ENCODE assay signal across 18 cellular contexts in genomic region chr1:93015590-93015989, GRCh38. TPM values are rescaled to one million over a fixed set of nuclear protein-coding genes. Genes with fewer than 3 reads are reported as not detected.
DNase-seq lines count a peak whose midpoint lies in the region; ATAC-seq and TF ChIP-seq lines count a peak whose summit lies in the region.
"Had no signal": no experiment of that assay in that cellular context is flagged by ENCODE, and none has a peak within 500 bp of the region (broad histone marks: within the 10 kb centered on the region; RNA-seq: fewer than 3 reads in every experiment).

No MANE protein-coding gene starts in this region.

- no peak overlapping the region for H4K5ac ChIP-seq in H9 (ENCODE audit: insufficient read length, low read depth, low read length)

- H2BK20ac ChIP-seq in H9 (ENCODE audit: low read depth, low read length, poor library complexity, severe bottlenecking): no peak overlapping the region

- no peaks in the 10 kb centered on the region for H3K27me3 Mint-ChIP-seq in H9 (ENCODE audit: low read depth)

- peak overlapping the region; percentile 29 for H2AFZ ChIP-seq in H9 (ENCODE audit: low read length)

- H3K27ac ChIP-seq in H9 (ENCODE audit: insufficient read length, low read depth, low read length): no peak overlapping the region
- H3K27ac ChIP-seq: body of pancreas, suprapubic skin had no signal

- H2BK120ac ChIP-seq in H9 (ENCODE audit: low read depth, low read length, poor library complexity, severe bottlenecking): no peak overlapping the region

- no peaks in the 10 kb centered on the region for H3K9me3 ChIP-seq in H9 (ENCODE audit: control insufficient read depth, low read depth, low read length)
- H3K9me3 ChIP-seq: body of pancreas, suprapubic skin had no signal

- H3K79me1 ChIP-seq in H9 (ENCODE audit: insufficient read depth, low read depth, low read length, poor library complexity, severe bottlenecking): no peaks in the 10 kb centered on the region

- H2AK5ac ChIP-seq in H9 (ENCODE audit: insufficient read length, low read length): no peak overlapping the region

- H2BK15ac ChIP-seq in H9 (ENCODE audit: low read depth, low read length): no peak overlapping the region

- DNase-seq in AG04449 (ENCODE audit: low read depth, low spot score): peak; percentile 24
- DNase-seq in H9: no peak
- peak; percentile 15 for DNase-seq in RKO (ENCODE audit: low spot score)
- DNase-seq in fibroblast of pulmonary artery (ENCODE audit: low read depth): peak; percentile 43
- no peak for DNase-seq in posterior cingulate gyrus
- DNase-seq in stimulated activated naive CD4-positive, alpha-beta T cell (lab: John Stamatoyannopoulos, UW): no peak
- DNase-seq: activated CD8-positive, alpha-beta T cell treated with anti-CD3 and anti-CD28 coated beads, Interleukin-2, amount 10 ng/mL, durations not matched to agents 7 days and 5 days; activated gamma-delta T cell; body of pancreas; KBM-7; midbrain; NCI-H1694 treated with DMSO at 0.1 percent for 48 hours; nucleus accumbens; T1000 had no signal

- no peaks in the 10 kb centered on the region for H4K20me1 ChIP-seq in H9 (ENCODE audit: control insufficient read depth, insufficient read depth, insufficient read length)

- H3K4me3 Mint-ChIP-seq in H9: no peak overlapping the region
- H3K4me3 Mint-ChIP-seq: activated CD8-positive, alpha-beta T cell treated with anti-CD3 and anti-CD28 coated beads, Interleukin-2, amount 10 ng/mL, durations not matched to agents 7 days and 5 days had no signal

- H2BK12ac ChIP-seq in H9 (ENCODE audit: insufficient read length, low read depth, low read length): no peak overlapping the region

- no peak overlapping the region for H3K18ac ChIP-seq in H9 (ENCODE audit: insufficient read length, low read depth, low read length)

- H2BK5ac ChIP-seq in H9 (ENCODE audit: insufficient read length, low read length): no peak overlapping the region

- H3T11ph ChIP-seq in H9 (ENCODE audit: low read length): no peak overlapping the region

- H3K56ac ChIP-seq in H9 (ENCODE audit: insufficient read length, low read depth, low read length): no peak overlapping the region

- H3K4me1 ChIP-seq in H9 (ENCODE audit: insufficient read depth, low read length): no peaks in the 10 kb centered on the region; the same call in 1 of the 2 replicates
- H3K4me1 ChIP-seq: body of pancreas, suprapubic skin had no signal

- TF ChIP-seq CTCF in AG04449 (IDR thresholded peaks at IDR 0.05; ENCODE audit: insufficient read depth, low read length, missing control alignments) (no peak), H9 (conservative IDR thresholded peaks at IDR 0.05) (no peak), fibroblast of pulmonary artery (IDR thresholded peaks at IDR 0.05; ENCODE audit: low read length, missing control alignments) (no peak)

- CTCF ChIA-PET in AG04449 (lab: Yijun Ruan, JAX): interaction anchor here (1.1 to 3.6 kb wide), 4 partner anchors 10 to 157 kb away, joined by 4 to 19 read pairs (median 6); no protein-coding TSS in a partner anchor

- WGBS in H9 (ENCODE audit: extremely low coverage, insufficient read length, low lambda C conversion rate): no CpG with 5 or more reads among the region's 2 CpGs

- H3K23me2 ChIP-seq in H9 (ENCODE audit: insufficient read length, low read depth, low read length, poor library complexity, severe bottlenecking): no peaks in the 10 kb centered on the region

- ATAC-seq in GM21717 (IDR thresholded peaks at IDR 0.05; ENCODE audit: unreplicated experiment) (no peak), HG02798 (IDR thresholded peaks at IDR 0.05; ENCODE audit: poor library complexity, unreplicated experiment) (no peak)
- ATAC-seq: activated CD8-positive, alpha-beta T cell treated with anti-CD3 and anti-CD28 coated beads, Interleukin-2, amount 10 ng/mL, durations not matched to agents 7 days and 5 days; body of pancreas; Right ventricle myocardium inferior had no signal

- H3K4me1 Mint-ChIP-seq in H9: peaks cover 13 to 14% of the 10 kb centered on the region in 2 experiments

- H3K9ac ChIP-seq in H9 (ENCODE audit: extremely low read depth, insufficient read length, low read length): no peak overlapping the region

- no peak overlapping the region for H3K4me2 ChIP-seq in H9 (ENCODE audit: insufficient read depth, insufficient read length, low read length)

- H3K4me3 ChIP-seq in AG04449 (ENCODE audit: low read depth, low read length) (no peak overlapping the region), fibroblast of pulmonary artery (replicated peaks; ENCODE audit: low read depth, low read length) (no peak overlapping the region)
- H3K4me3 ChIP-seq: body of pancreas, suprapubic skin had no signal

- no peak overlapping the region for H3K23ac ChIP-seq in H9 (ENCODE audit: insufficient read length, low read depth, low read length)

- H3K4ac ChIP-seq in H9 (ENCODE audit: low read depth, low read length): no peak overlapping the region

- H3K79me2 ChIP-seq in H9 (ENCODE audit: insufficient read depth, low read length): no peaks in the 10 kb centered on the region

- intact Hi-C loops in posterior cingulate gyrus (cut with DNase I): no loop called here

- no peak overlapping the region for H3K27ac Mint-ChIP-seq in H9
- H3K27ac Mint-ChIP-seq: activated CD8-positive, alpha-beta T cell treated with anti-CD3 and anti-CD28 coated beads, Interleukin-2, amount 10 ng/mL, durations not matched to agents 7 days and 5 days had no signal

- no peak overlapping the region for H4K91ac ChIP-seq in H9 (ENCODE audit: insufficient read length, low read depth, low read length)

- H3K14ac ChIP-seq in H9 (ENCODE audit: insufficient read depth, low read length): no peak overlapping the region

- H4K8ac ChIP-seq in H9 (replicated peaks; ENCODE audit: insufficient read length, low read depth, low read length): no peak overlapping the region

- H3K27me3 ChIP-seq in H9 (ENCODE audit: insufficient read depth, low read length): no peaks in the 10 kb centered on the region
- H3K27me3 ChIP-seq: body of pancreas, suprapubic skin had no signal

- no peaks in the 10 kb centered on the region for H3K36me3 Mint-ChIP-seq in H9 (ENCODE audit: insufficient read depth in 1 of 3, low read depth in 3 of 3)

- no peaks in the 10 kb centered on the region for H3K9me3 Mint-ChIP-seq in H9

- POLR2A ChIA-PET in AG04449 (lab: Yijun Ruan, JAX): interaction anchor here (1.4 kb wide), 1 partner anchor 184 kb away, joined by 6 read pairs; the partner anchor contains the start of gene RPL5

RNA-seq across cellular contexts. Expression of gene DIPK1A, which starts 54.3 kb away (rescaled TPM):
- total RNA-seq in H9 (2021): 3.3 and 3.8 TPM in 2 replicates

Comparison
In these comparisons a context has a peak if more than half of its experiments do, and no peak if none do; other contexts are left out.
1. DNase-seq: peak in AG04449 (single experiment), RKO (single experiment) and fibroblast of pulmonary artery (single experiment); none in H9 (single experiment), posterior cingulate gyrus (0 of 10) and stimulated activated naive CD4-positive, alpha-beta T cell (0 of 6).